28 cellular contexts compared by ENCODE assay signal in the genomic region with DNA sequence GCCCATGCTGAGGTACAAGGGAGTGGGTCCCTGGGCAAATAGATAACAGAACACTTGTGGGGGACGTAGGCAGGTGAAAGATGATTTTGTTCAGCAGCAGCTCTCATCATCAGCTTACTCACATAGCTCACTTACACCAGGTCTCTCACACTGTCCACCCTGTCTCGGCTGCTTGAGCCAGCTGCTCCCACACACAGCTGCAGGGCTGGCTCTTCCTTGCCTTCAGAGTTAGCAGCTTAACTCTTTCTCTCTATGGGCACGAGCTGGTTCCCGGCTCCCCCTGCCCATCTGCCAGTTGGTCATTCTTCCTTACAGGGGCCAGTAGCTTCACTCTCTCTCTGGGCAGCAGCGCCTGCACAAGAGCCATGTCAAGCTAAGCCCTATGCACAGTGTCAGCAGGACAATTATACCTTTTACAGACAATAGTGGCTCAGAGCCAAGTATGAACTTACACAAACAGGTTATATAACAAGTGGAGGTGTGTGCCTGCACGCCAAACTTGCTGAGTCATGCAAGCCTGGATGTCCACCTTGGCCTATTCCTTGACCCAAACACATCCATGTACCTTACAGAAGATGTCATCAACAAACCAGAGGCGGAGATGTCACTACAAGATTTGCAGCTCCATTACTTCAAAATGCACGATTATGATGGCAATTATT.
"Had no signal": no experiment of that assay in that cellular context is flagged by ENCODE, and none has a peak within 500 bp of the region (broad histone marks: within the 10 kb centered on the region; RNA-seq: fewer than 3 reads in every experiment).

No MANE protein-coding gene starts in this region.

- H3K9me3 ChIP-seq: mucosa of descending colon, neutrophil, suprapubic skin had no signal

- H3K27ac ChIP-seq: epithelial cell of prostate, esophagus squamous epithelium, neutrophil, sigmoid colon, stomach, suprapubic skin, tibial nerve had no signal

- H3K4me1 Mint-ChIP-seq: activated B cell treated with CpG ODN at 0.5 μM for 24 hours; central memory CD8-positive, alpha-beta T cell; endodermal cell; stimulated activated naive B cell treated with anti-CD40 and anti-IgM and Interleukin-4, amounts not matched to agents 10 μg/mL and 1 μg/mL and 100 μg/mL, for 72 hours had no signal

- H3K27me3 ChIP-seq: esophagus squamous epithelium, neutrophil, sigmoid colon, stomach, suprapubic skin, tibial nerve had no signal

- FAIRE-seq: bronchial epithelial cell, frontal cortex, islet of Langerhans had no signal

- H3K27me3 Mint-ChIP-seq: activated B cell treated with CpG ODN at 0.5 μM for 24 hours; dendritic cell treated with granulocyte-macrophage colony-stimulating factor and Interleukin-4, amounts not matched to agents 40 ng/mL and 50 ng/mL, for 4 days had no signal

- H3K4me2 ChIP-seq: smooth muscle cell had no signal

- H3K27ac Mint-ChIP-seq: activated B cell treated with CpG ODN at 0.5 μM for 24 hours; activated CD8-positive, alpha-beta T cell treated with anti-CD3 and anti-CD28 coated beads for 36 hours; activated naive CD4-positive, alpha-beta T cell treated with anti-CD3 and anti-CD28 coated beads, Interleukin-2, amount 50 U/mL, for 72 hours; dendritic cell treated with granulocyte-macrophage colony-stimulating factor and Interleukin-4, amounts not matched to agents 40 ng/mL and 50 ng/mL, for 4 days; endodermal cell; natural killer cell treated with Interleukin-12 subunit alpha and Interleukin-12 subunit beta and Interleukin-15 and Interleukin-18, amount 100 ng/mL, for 72 hours; stimulated activated naive B cell treated with anti-CD40 and anti-IgM and Interleukin-4, amounts not matched to agents 10 μg/mL and 1 μg/mL and 100 μg/mL, for 72 hours; T-helper 2 cell treated with Interferon-gamma antibody and Interleukin-4, amounts not matched to agents 5 μg/mL and 100 μg/mL, for 36 hours had no signal

- H3K4me3 ChIP-seq: esophagus squamous epithelium, mucosa of descending colon, sigmoid colon, smooth muscle cell, stomach, suprapubic skin, tibial nerve had no signal

- ATAC-seq: activated CD8-positive, alpha-beta T cell treated with anti-CD3 and anti-CD28 coated beads for 36 hours; activated naive CD4-positive, alpha-beta T cell treated with anti-CD3 and anti-CD28 coated beads, Interleukin-2, amount 50 U/mL, for 72 hours; left ventricle myocardium superior; mucosa of descending colon; stimulated activated naive B cell treated with anti-CD40 and anti-IgM and Interleukin-4, amounts not matched to agents 10 μg/mL and 1 μg/mL and 100 μg/mL, for 72 hours had no signal

- H3K36me3 ChIP-seq: esophagus squamous epithelium, neutrophil, stomach, suprapubic skin had no signal

- DNase-seq: activated B cell treated with CpG ODN at 0.5 μM for 24 hours; activated CD4-positive, alpha-beta T cell treated with anti-CD3 and anti-CD28 coated beads, Interleukin-2, amount 50 U/mL, for 1 hour; activated CD8-positive, alpha-beta T cell treated with anti-CD3 and anti-CD28 coated beads for 36 hours; activated naive CD4-positive, alpha-beta T cell; activated T-cell treated with anti-CD3 and anti-CD28 coated beads, Interleukin-2, amount 50 U/mL, for 48 hours; anterior cingulate cortex; endodermal cell; esophagus squamous epithelium; left ventricle myocardium superior; mucosa of descending colon; sigmoid colon; stimulated activated CD4-positive, alpha-beta T cell treated with anti-CD3 and anti-CD28 coated beads, Interleukin-15, amount 100 ng/mL, for 24 hours; stimulated activated CD4-positive, alpha-beta T cell treated with anti-CD3 and anti-CD28 coated beads, Interleukin-2, amount 100 ng/mL, for 24 hours; stimulated activated naive B cell treated with anti-CD40 and anti-IgM and Interleukin-4, amounts not matched to agents 10 μg/mL and 1 μg/mL and 100 μg/mL, for 72 hours; stomach had no signal

- H3K4me3 Mint-ChIP-seq: activated B cell treated with CpG ODN at 0.5 μM for 24 hours; activated CD8-positive, alpha-beta T cell treated with anti-CD3 and anti-CD28 coated beads for 36 hours; central memory CD8-positive, alpha-beta T cell; dendritic cell treated with granulocyte-macrophage colony-stimulating factor and Interleukin-4, amounts not matched to agents 40 ng/mL and 50 ng/mL, for 4 days; endodermal cell; natural killer cell treated with Interleukin-12 subunit alpha and Interleukin-12 subunit beta and Interleukin-15 and Interleukin-18, amount 100 ng/mL, for 72 hours; stimulated activated naive B cell treated with anti-CD40 and anti-IgM and Interleukin-4, amounts not matched to agents 10 μg/mL and 1 μg/mL and 100 μg/mL, for 72 hours; T-helper 2 cell treated with Interferon-gamma antibody and Interleukin-4, amounts not matched to agents 5 μg/mL and 100 μg/mL, for 36 hours had no signal

- H3K4me1 ChIP-seq: esophagus squamous epithelium, sigmoid colon, stomach, suprapubic skin, tibial nerve had no signal
